Comparison of ENCODE assay signal across 18 cellular contexts in the genomic region with DNA sequence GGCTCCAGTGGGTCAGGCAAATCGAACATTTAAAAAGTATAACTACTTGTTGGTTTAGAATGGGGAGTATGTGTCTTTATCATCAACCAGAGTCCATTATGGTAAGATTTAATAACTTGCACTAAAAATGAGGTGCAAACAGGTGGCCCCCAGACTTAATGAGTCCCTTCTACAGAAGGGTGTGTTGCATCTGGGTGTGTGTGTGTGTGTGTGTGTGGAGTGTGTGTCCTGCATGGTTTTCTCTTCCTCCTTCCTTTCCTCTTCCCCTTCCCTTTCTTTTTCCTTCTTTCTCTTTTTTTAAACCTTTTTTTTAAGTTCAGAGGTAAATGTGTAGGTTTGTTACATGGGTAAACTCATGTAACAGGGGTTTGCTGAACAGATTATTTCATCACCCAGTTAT. TPM values are rescaled to one million over a fixed set of nuclear protein-coding genes. Genes with fewer than 3 reads are reported as not detected.
"Had no signal": no experiment of that assay in that cellular context is flagged by ENCODE, and none has a peak within 500 bp of the region (broad histone marks: within the 10 kb centered on the region; RNA-seq: fewer than 3 reads in every experiment).

No MANE protein-coding gene starts in this region.

- H3K27me3 ChIP-seq: gastroesophageal sphincter, left lung, upper lobe of right lung had no signal

- H3K9me3 ChIP-seq: gastroesophageal sphincter, left lung, prostate gland, upper lobe of right lung had no signal

- H3K27ac ChIP-seq: gastroesophageal sphincter, left lung, prostate gland, skin epidermis, upper lobe of right lung had no signal

- DNase-seq: activated CD4-positive, alpha-beta memory T cell treated with anti-CD3 and anti-CD28 coated beads, Interleukin-2, amount 10 ng/mL, durations not matched to agents 7 days and 5 days; activated CD4-positive, CD25-positive, alpha-beta regulatory T cell treated with anti-CD3 and anti-CD28 coated beads, Interleukin-2, amount 50 U/mL, for 72 hours; activated CD8-positive, alpha-beta memory T cell treated with anti-CD3 and anti-CD28 coated beads, Interleukin-2, amount 50 U/mL, for 4 hours; activated naive CD4-positive, alpha-beta T cell treated with anti-CD3 and anti-CD28 coated beads for 36 hours; dermis blood vessel endothelial cell; endodermal cell; left lung; right cardiac atrium; stimulated activated CD4-positive, alpha-beta T cell treated with anti-CD3 and anti-CD28 coated beads, Interleukin-4, amount 100 ng/mL, for 4 hours; stimulated activated CD8-positive, alpha-beta memory T cell treated with anti-CD3 and anti-CD28 coated beads, Interleukin-4, amount 100 ng/mL, for 48 hours; stimulated activated naive CD8-positive, alpha-beta T cell treated with anti-CD3 and anti-CD28 coated beads, Interleukin-15, amount 100 ng/mL, for 72 hours; T-helper 9 cell; upper lobe of right lung had no signal

- H3K4me3 ChIP-seq: gastroesophageal sphincter, left lung, prostate gland, skin epidermis, upper lobe of right lung had no signal

- ATAC-seq: gastroesophageal sphincter; left lung; right cardiac atrium; stimulated activated naive CD8-positive, alpha-beta T cell treated with anti-CD3 and anti-CD28 coated beads, Interleukin-15, amount 100 ng/mL, for 72 hours; upper lobe of right lung had no signal

- H3K9me3 Mint-ChIP-seq: activated CD4-positive, alpha-beta memory T cell treated with anti-CD3 and anti-CD28 coated beads, Interleukin-2, amount 10 ng/mL, durations not matched to agents 7 days and 5 days had no signal

- H3K36me3 ChIP-seq: prostate gland, upper lobe of right lung had no signal

- H3K4me3 Mint-ChIP-seq: activated CD4-positive, alpha-beta memory T cell treated with anti-CD3 and anti-CD28 coated beads, Interleukin-2, amount 10 ng/mL, durations not matched to agents 7 days and 5 days; activated naive CD4-positive, alpha-beta T cell treated with anti-CD3 and anti-CD28 coated beads for 36 hours; endodermal cell; stimulated activated naive CD8-positive, alpha-beta T cell treated with anti-CD3 and anti-CD28 coated beads, Interleukin-15, amount 100 ng/mL, for 72 hours had no signal

- H3K27me3 Mint-ChIP-seq: activated CD4-positive, alpha-beta memory T cell treated with anti-CD3 and anti-CD28 coated beads, Interleukin-2, amount 10 ng/mL, durations not matched to agents 7 days and 5 days; stimulated activated naive CD8-positive, alpha-beta T cell treated with anti-CD3 and anti-CD28 coated beads, Interleukin-15, amount 100 ng/mL, for 72 hours had no signal

- H3K27ac Mint-ChIP-seq: activated naive CD4-positive, alpha-beta T cell treated with anti-CD3 and anti-CD28 coated beads for 36 hours; activated T-helper 2 cell treated with anti-CD3 and anti-CD28 coated beads, Interferon-gamma antibody, Interleukin-2, Interleukin-4, amounts not matched to agents 10 μg/mL and 5 μg/mL and 100 μg/mL, durations not matched to agents 14 hours and 24 hours and 36 hours; endodermal cell; stimulated activated naive CD8-positive, alpha-beta T cell treated with anti-CD3 and anti-CD28 coated beads, Interleukin-15, amount 100 ng/mL, for 72 hours had no signal

- H3K4me1 ChIP-seq: gastroesophageal sphincter, left lung, prostate gland, upper lobe of right lung had no signal

RNA-seq across cellular contexts. Expression of a gene that starts 53.7 kb away (rescaled TPM):
- total RNA-seq: bronchial epithelial cell had no signal
